ENCODE assay signal across 8 cellular contexts in the genomic region with DNA sequence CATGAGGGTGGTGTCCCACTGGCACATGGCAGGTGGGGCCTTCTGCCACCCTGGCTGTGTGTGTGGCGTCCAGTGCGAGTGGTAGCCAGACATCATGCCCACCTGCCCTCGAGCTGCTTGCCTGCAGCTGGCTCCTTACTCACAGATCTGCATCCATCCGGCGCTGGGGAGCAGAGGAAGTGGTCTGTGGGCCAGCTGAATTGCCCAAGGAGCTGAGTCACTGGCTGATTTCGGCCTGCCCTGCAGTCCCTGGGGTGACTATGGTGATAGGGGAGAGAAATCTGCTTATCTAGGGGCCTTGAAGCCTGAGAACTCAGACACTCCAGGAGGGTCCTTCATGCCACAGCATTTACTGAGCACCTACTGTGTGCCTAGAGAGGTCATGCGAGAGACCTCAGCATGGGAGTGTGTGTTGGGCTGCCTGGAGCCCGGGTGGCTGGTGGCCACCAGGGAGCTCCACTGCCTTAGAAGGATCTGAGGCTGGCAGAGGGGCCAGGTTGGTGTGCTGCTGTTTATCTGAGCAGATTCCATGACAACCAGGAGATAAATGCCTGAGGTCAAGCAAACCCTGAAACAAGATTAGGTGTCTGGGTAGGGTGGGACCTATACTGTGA. TPM values are rescaled to one million over a fixed set of nuclear protein-coding genes. Genes with fewer than 3 reads are reported as not detected.
DNase-seq lines count a peak whose midpoint lies in the region; ATAC-seq and TF ChIP-seq lines count a peak whose summit lies in the region.

No MANE protein-coding gene starts in this region.

- DNase-seq in GM13976 (ENCODE audit: low spot score) (peak; percentile 68), NOMO-1 (lab: John Stamatoyannopoulos, UW; ENCODE audit: unreplicated experiment in 2 of 2) (peak; percentile 94 to 96), esophagus squamous epithelium (lab: John Stamatoyannopoulos, UW) (peak; percentile 59), nephron progenitor cell (no peak), vagina (ENCODE audit: extremely low spot score in 2 of 2) (peak in 1 of 2 donors; percentile 91)
- peak; percentile 94 for DNase-seq in activated CD8-positive, alpha-beta memory T cell treated with anti-CD3 and anti-CD28 coated beads, Interleukin-2, amount 10 ng/mL, durations not matched to agents 7 days and 5 days

- H3K27ac ChIP-seq in esophagus squamous epithelium, result peak overlapping the region; percentile 69 to 88 (median 79)
- peak overlapping the region; percentile 70 for H3K27ac ChIP-seq in vagina

- no peaks in the 10 kb centered on the region for H3K9me3 Mint-ChIP-seq in activated CD8-positive, alpha-beta memory T cell treated with anti-CD3 and anti-CD28 coated beads, Interleukin-2, amount 10 ng/mL, durations not matched to agents 7 days and 5 days (ENCODE audit: low read depth)
- no peaks in the 10 kb centered on the region for H3K9me3 Mint-ChIP-seq in nephron progenitor cell

- H3K4me3 ChIP-seq in esophagus squamous epithelium (peak overlapping the region in 1 of 4 donors; percentile 16), vagina (no peak overlapping the region)

- peak overlapping the region; percentile 98 for H3K27ac Mint-ChIP-seq in activated CD8-positive, alpha-beta memory T cell treated with anti-CD3 and anti-CD28 coated beads, Interleukin-2, amount 10 ng/mL, durations not matched to agents 7 days and 5 days
- peak overlapping the region; percentile 21 for H3K27ac Mint-ChIP-seq in nephron progenitor cell

- no peak for TF ChIP-seq POLR2A in esophagus squamous epithelium (IDR thresholded peaks at IDR 0.05)
- TF ChIP-seq POLR2A in vagina (IDR thresholded peaks at IDR 0.05), result no peak

- H3K36me3 Mint-ChIP-seq in activated CD8-positive, alpha-beta memory T cell treated with anti-CD3 and anti-CD28 coated beads, Interleukin-2, amount 10 ng/mL, durations not matched to agents 7 days and 5 days, result peaks cover 71% of the 10 kb centered on the region
- no peaks in the 10 kb centered on the region for H3K36me3 Mint-ChIP-seq in nephron progenitor cell (ENCODE audit: low read depth)

- in situ Hi-C loops in GM13976 (cut with MboI; ENCODE audit: low sequenced_read_pairs, unreplicated experiment), result no loop called here

- peaks cover 0 to 9% (median 0%) of the 10 kb centered on the region in 3 donors for H3K36me3 ChIP-seq in esophagus squamous epithelium
- no peaks in the 10 kb centered on the region for H3K36me3 ChIP-seq in vagina

- CTCF ChIA-PET in activated CD8-positive, alpha-beta memory T cell treated with anti-CD3 and anti-CD28 coated beads, Interleukin-2, amount 10 ng/mL, durations not matched to agents 7 days and 5 days (lab: Charles Lee), result interaction anchor here (0.8 to 12.5 kb wide), 15 partner anchors 9 to 393 kb away, joined by 3 to 131 read pairs (median 23); partner anchors contain the start of gene IRF1

- intact Hi-C loops in esophagus squamous epithelium (cut with DNase I) (loop anchor here (5.0 kb wide), 1 partner anchor 61 kb away; no protein-coding TSS in a partner anchor), vagina (cut with DNase I) (no loop called here)

- WGBS in esophagus squamous epithelium, 2 donors, result 20 to 50% methylated on average over 2 to 3 of the region's 8 CpGs

- TF ChIP-seq CTCF in GM13976 (IDR thresholded peaks at IDR 0.05; ENCODE audit: borderline replicate concordance, control extremely low read depth, extremely low read depth, insufficient read depth, missing control alignments) (peak; percentile 37), esophagus squamous epithelium (IDR thresholded peaks at IDR 0.05) (peak in 5 of 6 experiments; percentile 15 to 44 (median 22)), nephron progenitor cell (IDR thresholded peaks at IDR 0.05) (no peak), vagina (IDR thresholded peaks at IDR 0.05) (no peak)

- H3K4me1 Mint-ChIP-seq in activated CD8-positive, alpha-beta memory T cell treated with anti-CD3 and anti-CD28 coated beads, Interleukin-2, amount 10 ng/mL, durations not matched to agents 7 days and 5 days, result peaks cover 99% of the 10 kb centered on the region
- H3K4me1 Mint-ChIP-seq in nephron progenitor cell, result peaks cover 27% of the 10 kb centered on the region

- H3K4me3 Mint-ChIP-seq in activated CD8-positive, alpha-beta memory T cell treated with anti-CD3 and anti-CD28 coated beads, Interleukin-2, amount 10 ng/mL, durations not matched to agents 7 days and 5 days, result peak overlapping the region; percentile 81
- H3K4me3 Mint-ChIP-seq in nephron progenitor cell, result no peak overlapping the region

- H3K27me3 Mint-ChIP-seq in activated CD8-positive, alpha-beta memory T cell treated with anti-CD3 and anti-CD28 coated beads, Interleukin-2, amount 10 ng/mL, durations not matched to agents 7 days and 5 days, result no peaks in the 10 kb centered on the region
- H3K27me3 Mint-ChIP-seq in nephron progenitor cell (ENCODE audit: low read depth, poor library complexity), result peaks cover 11% of the 10 kb centered on the region

- ATAC-seq in HG02678 (IDR thresholded peaks at IDR 0.05; ENCODE audit: unreplicated experiment) (peak; percentile 39), HG03039 (IDR thresholded peaks at IDR 0.05; ENCODE audit: unreplicated experiment) (no peak)
- peak; percentile 65 for ATAC-seq in activated CD8-positive, alpha-beta memory T cell treated with anti-CD3 and anti-CD28 coated beads, Interleukin-2, amount 10 ng/mL, durations not matched to agents 7 days and 5 days

- H3K4me1 ChIP-seq in esophagus squamous epithelium (peaks cover 69 to 98% (median 82%) of the 10 kb centered on the region in 3 donors), vagina (peaks cover 87% of the 10 kb centered on the region)

- no peaks in the 10 kb centered on the region for H3K9me3 ChIP-seq in esophagus squamous epithelium
- H3K9me3 ChIP-seq in vagina, result no peaks in the 10 kb centered on the region

- no peaks in the 10 kb centered on the region for H3K27me3 ChIP-seq in esophagus squamous epithelium
- H3K27me3 ChIP-seq in vagina, result no peaks in the 10 kb centered on the region

RNA-seq across cellular contexts. Expression of gene SLC22A5, which starts 57.1 kb away (rescaled TPM):
- total RNA-seq in activated CD8-positive, alpha-beta memory T cell treated with anti-CD3 and anti-CD28 coated beads, Interleukin-2, amount 10 ng/mL, durations not matched to agents 7 days and 5 days, result 1 to 10 TPM; 3.9 to 4.5 TPM
- 10 to 100 TPM in 1 of 4 donors, 1 to 10 TPM in 3; 7.4 to 15.8 (median 8.3) TPM for total RNA-seq in esophagus squamous epithelium
- 15.2 TPM for total RNA-seq in vagina

Comparison
In these comparisons a context has a peak if more than half of its experiments do, and no peak if none do; other contexts are left out.
1. CTCF ChIP-seq: peak in GM13976 (single experiment) and esophagus squamous epithelium (5 of 6); none in nephron progenitor cell (single experiment) and vagina (0 of 3).